Comparison of ENCODE assay signal across 8 cellular contexts in genomic region chr7:77415474-77415821, GRCh38. TPM values are rescaled to one million over a fixed set of nuclear protein-coding genes. Genes with fewer than 3 reads are reported as not detected.
DNase-seq lines count a peak whose midpoint lies in the region; ATAC-seq and TF ChIP-seq lines count a peak whose summit lies in the region.

No MANE protein-coding gene starts in this region.

- H4K20me1 ChIP-seq in neural cell (ENCODE audit: insufficient read depth): no peaks in the 10 kb centered on the region

- peaks cover 23% of the 10 kb centered on the region for H3K4me1 Mint-ChIP-seq in activated CD4-positive, alpha-beta T cell treated with anti-CD3 and anti-CD28 coated beads, Interleukin-2, amount 10 ng/mL, durations not matched to agents 24 days and 14 days

- no peak for TF ChIP-seq RAD21 in neural cell (conservative IDR thresholded peaks at IDR 0.05)

- no peaks in the 10 kb centered on the region for H3K36me3 Mint-ChIP-seq in activated CD4-positive, alpha-beta T cell treated with anti-CD3 and anti-CD28 coated beads, Interleukin-2, amount 10 ng/mL, durations not matched to agents 24 days and 14 days (ENCODE audit: low read depth)

- DNase-seq in AG04450 (ENCODE audit: low read depth, low spot score) (no peak), occipital lobe (lab: John Stamatoyannopoulos, UW) (no peak), NCI-H1436 (lab: John Stamatoyannopoulos, UW) (no peak)
- DNase-seq in activated CD4-positive, alpha-beta T cell treated with anti-CD3 and anti-CD28 coated beads, Interleukin-2, amount 10 ng/mL, durations not matched to agents 24 days and 14 days: peak; percentile 72

- ATAC-seq in GM18907 (IDR thresholded peaks at IDR 0.05; ENCODE audit: unreplicated experiment) (peak; percentile 43), HG03097 (IDR thresholded peaks at IDR 0.05; ENCODE audit: low FRiP score, unreplicated experiment) (peak; percentile 19), esophagus mucosa (peak; percentile 67)

- H3K27ac ChIP-seq in AG04450 (ENCODE audit: low read depth, low read length): no peak overlapping the region
- H3K27ac ChIP-seq in neural cell (ENCODE audit: low read length): no peak overlapping the region

- no peak overlapping the region for H3K4me2 ChIP-seq in neural cell (ENCODE audit: low read length)

- H3K27me3 ChIP-seq in AG04450 (ENCODE audit: control insufficient read depth, insufficient read depth, low read length): no peaks in the 10 kb centered on the region
- peaks cover 30% of the 10 kb centered on the region for H3K27me3 ChIP-seq in neural cell (ENCODE audit: insufficient read depth, low read depth, low read length)

- TF ChIP-seq CTCF in AG04450 (IDR thresholded peaks at IDR 0.05; ENCODE audit: low read depth, low read length) (no peak), neural cell (IDR thresholded peaks at IDR 0.05; ENCODE audit: poor library complexity, severe bottlenecking) (no peak)

- H3K27me3 Mint-ChIP-seq in activated CD4-positive, alpha-beta T cell treated with anti-CD3 and anti-CD28 coated beads, Interleukin-2, amount 10 ng/mL, durations not matched to agents 24 days and 14 days: peaks cover 6% of the 10 kb centered on the region

- H3K27ac Mint-ChIP-seq in activated CD4-positive, alpha-beta T cell treated with anti-CD3 and anti-CD28 coated beads, Interleukin-2, amount 10 ng/mL, durations not matched to agents 24 days and 14 days: no peak overlapping the region

- POLR2A ChIA-PET in AG04450 (lab: Yijun Ruan, JAX): interaction anchor here (0.6 to 2.4 kb wide), 2 partner anchors 11 to 157 kb away, joined by 3 to 11 read pairs; no protein-coding TSS in a partner anchor

- intact Hi-C loops in activated CD4-positive, alpha-beta T cell treated with anti-CD3 and anti-CD28 coated beads, Interleukin-2, amount 10 ng/mL, durations not matched to agents 24 days and 14 days (cut with micrococcal nuclease): loop anchor here (5.0 kb wide), 3 partner anchors 63 to 122 kb away; partner anchors contain the start of gene PTPN12

- H3K9ac ChIP-seq in neural cell (ENCODE audit: low read length): no peak overlapping the region

- no peaks in the 10 kb centered on the region for H3K9me2 ChIP-seq in neural cell (ENCODE audit: insufficient read depth, low read length)

- no peaks in the 10 kb centered on the region for H3K9me3 ChIP-seq in AG04450 (ENCODE audit: control insufficient read depth, insufficient read depth, low read length)
- H3K9me3 ChIP-seq in neural cell (ENCODE audit: low read length): no peaks in the 10 kb centered on the region

- CTCF ChIA-PET in AG04450 (lab: Charles Lee): no interaction called here

- H3K4me3 Mint-ChIP-seq in activated CD4-positive, alpha-beta T cell treated with anti-CD3 and anti-CD28 coated beads, Interleukin-2, amount 10 ng/mL, durations not matched to agents 24 days and 14 days: peak overlapping the region; percentile 66

- H3K9me3 Mint-ChIP-seq in activated CD4-positive, alpha-beta T cell treated with anti-CD3 and anti-CD28 coated beads, Interleukin-2, amount 10 ng/mL, durations not matched to agents 24 days and 14 days: no peaks in the 10 kb centered on the region

- H3K4me3 ChIP-seq in AG04450 (ENCODE audit: low read depth, low read length) (peak overlapping the region; percentile 66), neural cell (ENCODE audit: low read length) (peak overlapping the region; percentile 59)

- no peaks in the 10 kb centered on the region for H3F3A ChIP-seq in neural cell (ENCODE audit: insufficient read depth, low read length, poor library complexity, severe bottlenecking)

- no peak for TF ChIP-seq EP300 in neural cell (conservative IDR thresholded peaks at IDR 0.05; ENCODE audit: poor library complexity, severe bottlenecking)

- H3K79me2 ChIP-seq in neural cell (replicated peaks; ENCODE audit: insufficient read depth, low read length): no peaks in the 10 kb centered on the region

- H3K36me3 ChIP-seq in neural cell (ENCODE audit: insufficient read depth, low read length): no peaks in the 10 kb centered on the region

- H2AFZ ChIP-seq in neural cell (ENCODE audit: low read depth, low read length): no peak overlapping the region

TF ChIP-seq in neural cell, 6 proteins besides CTCF, POLR2A, EP300 and RAD21:
- TF ChIP-seq POLR2AphosphoS5 (IDR thresholded peaks at IDR 0.05): no peak
- TF ChIP-seq EZH2 (IDR thresholded peaks at IDR 0.05; ENCODE audit: borderline replicate concordance, insufficient read depth, low read length, poor library complexity, severe bottlenecking): no peak
- TF ChIP-seq, protein P1, sequence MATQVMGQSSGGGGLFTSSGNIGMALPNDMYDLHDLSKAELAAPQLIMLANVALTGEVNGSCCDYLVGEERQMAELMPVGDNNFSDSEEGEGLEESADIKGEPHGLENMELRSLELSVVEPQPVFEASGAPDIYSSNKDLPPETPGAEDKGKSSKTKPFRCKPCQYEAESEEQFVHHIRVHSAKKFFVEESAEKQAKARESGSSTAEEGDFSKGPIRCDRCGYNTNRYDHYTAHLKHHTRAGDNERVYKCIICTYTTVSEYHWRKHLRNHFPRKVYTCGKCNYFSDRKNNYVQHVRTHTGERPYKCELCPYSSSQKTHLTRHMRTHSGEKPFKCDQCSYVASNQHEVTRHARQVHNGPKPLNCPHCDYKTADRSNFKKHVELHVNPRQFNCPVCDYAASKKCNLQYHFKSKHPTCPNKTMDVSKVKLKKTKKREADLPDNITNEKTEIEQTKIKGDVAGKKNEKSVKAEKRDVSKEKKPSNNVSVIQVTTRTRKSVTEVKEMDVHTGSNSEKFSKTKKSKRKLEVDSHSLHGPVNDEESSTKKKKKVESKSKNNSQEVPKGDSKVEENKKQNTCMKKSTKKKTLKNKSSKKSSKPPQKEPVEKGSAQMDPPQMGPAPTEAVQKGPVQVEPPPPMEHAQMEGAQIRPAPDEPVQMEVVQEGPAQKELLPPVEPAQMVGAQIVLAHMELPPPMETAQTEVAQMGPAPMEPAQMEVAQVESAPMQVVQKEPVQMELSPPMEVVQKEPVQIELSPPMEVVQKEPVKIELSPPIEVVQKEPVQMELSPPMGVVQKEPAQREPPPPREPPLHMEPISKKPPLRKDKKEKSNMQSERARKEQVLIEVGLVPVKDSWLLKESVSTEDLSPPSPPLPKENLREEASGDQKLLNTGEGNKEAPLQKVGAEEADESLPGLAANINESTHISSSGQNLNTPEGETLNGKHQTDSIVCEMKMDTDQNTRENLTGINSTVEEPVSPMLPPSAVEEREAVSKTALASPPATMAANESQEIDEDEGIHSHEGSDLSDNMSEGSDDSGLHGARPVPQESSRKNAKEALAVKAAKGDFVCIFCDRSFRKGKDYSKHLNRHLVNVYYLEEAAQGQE (IDR thresholded peaks at IDR 0.05; ENCODE audit: borderline replicate concordance): no peak
- TF ChIP-seq MXI1 (conservative IDR thresholded peaks at IDR 0.05; ENCODE audit: poor library complexity, severe bottlenecking): no peak
- TF ChIP-seq TAF1 (IDR thresholded peaks at IDR 0.05; ENCODE audit: low read depth): no peak
- no peak for TF ChIP-seq SMC3 (conservative IDR thresholded peaks at IDR 0.05; ENCODE audit: poor library complexity)

RNA-seq across cellular contexts. Expression of gene GSAP, which starts 0.7 kb away (rescaled TPM):
- polyA plus RNA-seq in AG04450 (2011; rRNA removed) (7.5 and 8.9 TPM in 2 replicates), neural cell (0.21 and 0.48 TPM in 2 replicates)
- 5.6 and 6.9 TPM in 2 replicates for polyA minus RNA-seq in AG04450 (2011; rRNA and poly(A)+ RNA removed)
- total RNA-seq in activated CD4-positive, alpha-beta T cell treated with anti-CD3 and anti-CD28 coated beads, Interleukin-2, amount 10 ng/mL, durations not matched to agents 24 days and 14 days: 2.1 and 2.8 TPM in 2 replicates
- total RNA-seq in esophagus mucosa (9.8 TPM), occipital lobe (12.6 TPM)
- polyA minus RNA-seq in neural cell: 0.12 TPM in 1 of 2 replicates, not detected in the other
